13 cellular contexts compared by ENCODE assay signal in genomic region chr3:50302095-50303037, GRCh38. TPM values are rescaled to one million over a fixed set of nuclear protein-coding genes. Genes with fewer than 3 reads are reported as not detected.
A peak's percentile ranks its signal among the peaks of the same experiment; 100 is the strongest.
DNase-seq lines count a peak whose midpoint lies in the region; ATAC-seq and TF ChIP-seq lines count a peak whose summit lies in the region.
"Had no signal": no experiment of that assay in that cellular context is flagged by ENCODE, and none has a peak within 500 bp of the region (broad histone marks: within the 10 kb centered on the region; RNA-seq: fewer than 3 reads in every experiment).

No MANE protein-coding gene starts in this region.

- 88% methylated on average over 20 to 33 of the region's 33 CpGs for WGBS in testis, 2 donors

- 0 out of 2 replicates have a peak, but pooled peaks cover 4% of the 10 kb centered on the region for H3K36me3 Mint-ChIP-seq in WTC11
- no peaks in the 10 kb centered on the region for H3K36me3 Mint-ChIP-seq in mesothelial cell of epicardium
- H3K36me3 Mint-ChIP-seq: immature natural killer cell had no signal

- H3K27ac ChIP-seq in epithelial cell of prostate (peak overlapping the region; percentile 91), testis (peak overlapping the region; percentile 55 to 62)

- CTCF ChIA-PET in WTC11 (lab: Charles Lee): interaction anchor here (1.1 to 5.9 kb wide), 12 partner anchors 13 to 108 kb away, joined by 3 to 95 read pairs (median 6); partner anchors contain the start of genes HYAL2, RASSF1 and TUSC2

- H3K27me3 ChIP-seq in testis: no peaks in the 10 kb centered on the region

- H3K9me3 Mint-ChIP-seq in WTC11 (peaks cover 10% of the 10 kb centered on the region; the same call in 1 of the 2 replicates), mesothelial cell of epicardium (no peaks in the 10 kb centered on the region)
- H3K9me3 Mint-ChIP-seq: activated T-helper 2 cell treated with anti-CD3 and anti-CD28 coated beads, Interferon-gamma antibody, Interleukin-2, Interleukin-4, amounts not matched to agents 10 μg/mL and 5 μg/mL and 100 μg/mL, durations not matched to agents 14 hours and 24 hours and 36 hours; immature natural killer cell; stimulated activated naive CD8-positive, alpha-beta T cell treated with anti-CD3 and anti-CD28 coated beads, Interleukin-15, Interleukin-2, amounts not matched to agents 100 ng/mL and 50 ng/mL, for 24 hours had no signal

- no peaks in the 10 kb centered on the region for H3K36me3 ChIP-seq in testis (ENCODE audit: low read depth, missing control alignments)

- no peaks in the 10 kb centered on the region; the same call in 1 of the 2 replicates for H3K27me3 Mint-ChIP-seq in WTC11 (ENCODE audit: low read depth)
- no peaks in the 10 kb centered on the region for H3K27me3 Mint-ChIP-seq in mesothelial cell of epicardium (ENCODE audit: low read depth)
- H3K27me3 Mint-ChIP-seq: stimulated activated naive CD8-positive, alpha-beta T cell treated with anti-CD3 and anti-CD28 coated beads, Interleukin-15, Interleukin-2, amounts not matched to agents 100 ng/mL and 50 ng/mL, for 24 hours had no signal

- TF ChIP-seq CTCF in WTC11 (IDR thresholded peaks at IDR 0.05) (no peak), mesothelial cell of epicardium (IDR thresholded peaks at IDR 0.05; ENCODE audit: unreplicated experiment) (no peak), testis (IDR thresholded peaks at IDR 0.05) (no peak)

- H3K4me1 Mint-ChIP-seq in WTC11 (peaks cover 22% of the 10 kb centered on the region), mesothelial cell of epicardium (peaks cover 26% of the 10 kb centered on the region)

- DNase-seq in WTC11 (ENCODE audit: low spot score) (no peak), epithelial cell of prostate (ENCODE audit: low read depth, low spot score) (no peak), mesothelial cell of epicardium (ENCODE audit: low spot score in 2 of 2, unreplicated experiment in 2 of 2) (no peak), testis (no peak), OCI-M2 (lab: John Stamatoyannopoulos, UW; ENCODE audit: unreplicated experiment) (no peak)
- DNase-seq in stimulated activated CD4-positive, alpha-beta T cell treated with anti-CD3 and anti-CD28 coated beads, Interleukin-4, amount 100 ng/mL, for 4 hours: no peak
- DNase-seq in activated CD4-positive, CD25-positive, alpha-beta regulatory T cell treated with anti-CD3 and anti-CD28 coated beads, Interleukin-2, amount 50 U/mL, for 72 hours: no peak
- DNase-seq: activated CD4-positive, alpha-beta T cell treated with anti-CD3 and anti-CD28 coated beads for 48 hours; immature natural killer cell; nucleus accumbens; SW 1271 had no signal

- POLR2A ChIA-PET in WTC11 (lab: Charles Lee): interaction anchor here (1.4 kb wide), 1 partner anchor 25 kb away, joined by 3 read pairs; the partner anchor contains the start of gene TUSC2

- ATAC-seq in WTC11: no peak

- no peaks in the 10 kb centered on the region for H3K9me3 ChIP-seq in testis

- H3K27ac Mint-ChIP-seq in WTC11: peak overlapping the region; percentile 36; the same call in 1 of the 2 replicates
- peak overlapping the region; percentile 50 for H3K27ac Mint-ChIP-seq in mesothelial cell of epicardium
- H3K27ac Mint-ChIP-seq: activated T-helper 2 cell treated with anti-CD3 and anti-CD28 coated beads, Interferon-gamma antibody, Interleukin-2, Interleukin-4, amounts not matched to agents 10 μg/mL and 5 μg/mL and 100 μg/mL, durations not matched to agents 14 hours and 24 hours and 36 hours; immature natural killer cell; stimulated activated naive CD8-positive, alpha-beta T cell treated with anti-CD3 and anti-CD28 coated beads, Interleukin-15, Interleukin-2, amounts not matched to agents 100 ng/mL and 50 ng/mL, for 24 hours had no signal

- H3K4me3 Mint-ChIP-seq in WTC11 (no peak overlapping the region), mesothelial cell of epicardium (no peak overlapping the region)
- H3K4me3 Mint-ChIP-seq: immature natural killer cell; stimulated activated naive CD8-positive, alpha-beta T cell treated with anti-CD3 and anti-CD28 coated beads, Interleukin-15, Interleukin-2, amounts not matched to agents 100 ng/mL and 50 ng/mL, for 24 hours had no signal

- H3K4me3 ChIP-seq in testis: no peak overlapping the region

- peaks cover 25% of the 10 kb centered on the region for H3K4me1 ChIP-seq in testis

- TF ChIP-seq POLR2A in testis (IDR thresholded peaks at IDR 0.05): no peak

- intact Hi-C loops in testis (cut with DNase I; ENCODE audit: low total_unique reads): no loop called here

TF ChIP-seq in WTC11, 78 proteins besides CTCF, POLR2A, EP300 and RAD21 (continues in another document):
- TF ChIP-seq STAT6 (CRISPR knock-in tag; conservative IDR thresholded peaks at IDR 0.05; ENCODE audit: low read depth): no peak
- TF ChIP-seq, protein P1, sequence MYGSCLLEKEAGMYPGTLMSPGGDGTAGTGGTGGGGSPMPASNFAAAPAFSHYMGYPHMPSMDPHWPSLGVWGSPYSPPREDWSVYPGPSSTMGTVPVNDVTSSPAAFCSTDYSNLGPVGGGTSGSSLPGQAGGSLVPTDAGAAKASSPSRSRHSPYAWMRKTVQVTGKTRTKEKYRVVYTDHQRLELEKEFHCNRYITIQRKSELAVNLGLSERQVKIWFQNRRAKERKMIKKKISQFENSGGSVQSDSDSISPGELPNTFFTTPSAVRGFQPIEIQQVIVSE (CRISPR knock-in tag; IDR thresholded peaks at IDR 0.05; ENCODE audit: borderline replicate concordance): no peak
- TF ChIP-seq FOXK1 (CRISPR knock-in tag; IDR thresholded peaks at IDR 0.05): no peak
- no peak for TF ChIP-seq OVOL2 (CRISPR knock-in tag; IDR thresholded peaks at IDR 0.05; ENCODE audit: borderline replicate concordance)
- TF ChIP-seq, protein P2, sequence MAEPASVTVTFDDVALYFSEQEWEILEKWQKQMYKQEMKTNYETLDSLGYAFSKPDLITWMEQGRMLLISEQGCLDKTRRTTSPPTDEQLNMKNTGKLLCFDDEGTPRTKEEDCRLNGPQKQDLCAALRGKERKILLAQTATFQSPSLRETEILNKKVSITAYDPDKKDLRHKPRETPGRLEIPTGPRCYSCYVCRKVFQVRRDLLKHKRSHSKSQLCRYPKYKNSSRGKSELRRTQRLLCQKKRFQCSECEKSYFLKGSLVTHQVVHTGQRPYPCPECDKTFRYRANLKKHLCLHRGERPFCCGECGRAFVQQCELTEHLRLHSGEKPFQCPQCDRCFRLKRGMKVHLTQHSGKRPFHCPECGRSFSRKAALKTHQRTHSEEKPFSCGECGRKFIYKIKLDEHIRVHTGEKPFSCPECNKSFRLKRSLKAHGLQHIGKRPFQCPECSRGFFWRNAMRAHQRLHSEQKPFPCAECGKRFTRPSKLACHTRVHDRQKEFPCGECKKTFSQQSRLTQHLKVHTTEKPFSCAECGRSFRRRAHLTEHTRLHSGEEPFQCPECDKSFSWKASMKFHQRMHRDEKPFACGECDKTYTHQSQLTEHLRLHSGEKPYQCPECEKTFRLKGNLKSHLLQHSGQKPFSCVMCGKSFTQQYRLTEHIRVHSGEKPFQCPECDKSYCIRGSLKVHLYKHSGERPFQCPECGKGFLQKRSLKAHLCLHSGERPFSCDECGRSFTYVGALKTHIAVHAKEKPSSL (CRISPR knock-in tag; conservative IDR thresholded peaks at IDR 0.05): no peak
- TF ChIP-seq TP53 (CRISPR knock-in tag; IDR thresholded peaks at IDR 0.05): no peak
- TF ChIP-seq ETV6 (CRISPR knock-in tag; IDR thresholded peaks at IDR 0.05): no peak
- no peak for TF ChIP-seq ZBTB21 (CRISPR knock-in tag; IDR thresholded peaks at IDR 0.05; ENCODE audit: borderline replicate concordance)

RNA-seq across cellular contexts. Expression of gene HYAL1, which starts 1.0 kb away (rescaled TPM):
- total RNA-seq in WTC11 (2021) (3.4 to 3.8 TPM (median 3.5 TPM) in 3 replicates), mesothelial cell of epicardium (2.4 to 3.5 TPM (median 2.7 TPM) in 3 replicates), testis (1 to 10 TPM; 2.7 to 3.2 TPM)
- polyA plus RNA-seq in testis (ENCODE audit: insufficient read depth, low read depth, low replicate concordance): 3.7 TPM

RNA-seq across cellular contexts. Expression of gene HYAL3, which starts 3.2 kb away (rescaled TPM):
- total RNA-seq in WTC11 (2021) (2.9 to 3.8 TPM (median 3.2 TPM) in 3 replicates), mesothelial cell of epicardium (2.9 to 3.0 TPM (median 2.9 TPM) in 3 replicates), testis (10 to 100 TPM; 13.8 to 25.2 TPM)
- 27.9 TPM for polyA plus RNA-seq in testis (ENCODE audit: insufficient read depth, low read depth, low replicate concordance)

RNA-seq across cellular contexts. Expression of gene NAA80, which starts 3.2 kb away (rescaled TPM):
- 13.7 to 17.3 TPM (median 13.7 TPM) in 3 replicates for total RNA-seq in WTC11 (2021)
- total RNA-seq in mesothelial cell of epicardium: 14.5 to 17.3 TPM (median 15.4 TPM) in 3 replicates
- total RNA-seq in testis: 10 to 100 TPM; 37.9 to 79.4 TPM
- polyA plus RNA-seq in testis (ENCODE audit: insufficient read depth, low read depth, low replicate concordance): 72.4 TPM

RNA-seq across cellular contexts. Expression of gene IFRD2, which starts 10.1 kb away (rescaled TPM):
- total RNA-seq in WTC11 (2021) (63.2 to 92.0 TPM (median 75.6 TPM) in 3 replicates), mesothelial cell of epicardium (40.2 to 47.3 TPM (median 46.9 TPM) in 3 replicates), testis (10 to 100 TPM; 55.3 to 60.9 TPM)
- polyA plus RNA-seq in testis (ENCODE audit: insufficient read depth, low read depth, low replicate concordance): 42.3 TPM

RNA-seq across cellular contexts. Expression of gene HYAL2, which starts 20.2 kb away (rescaled TPM):
- 58.0 to 65.6 TPM (median 62.9 TPM) in 3 replicates for total RNA-seq in WTC11 (2021)
- total RNA-seq in mesothelial cell of epicardium: 71.5 to 76.3 TPM (median 75.1 TPM) in 3 replicates
- 100 to 1,000 TPM in 1 of 2 donors, 10 to 100 TPM in 1; 90.9 to 111 TPM for total RNA-seq in testis
- polyA plus RNA-seq in testis (ENCODE audit: insufficient read depth, low read depth, low replicate concordance): 58.6 TPM
